21 cellular contexts compared by ENCODE assay signal in the genomic region with DNA sequence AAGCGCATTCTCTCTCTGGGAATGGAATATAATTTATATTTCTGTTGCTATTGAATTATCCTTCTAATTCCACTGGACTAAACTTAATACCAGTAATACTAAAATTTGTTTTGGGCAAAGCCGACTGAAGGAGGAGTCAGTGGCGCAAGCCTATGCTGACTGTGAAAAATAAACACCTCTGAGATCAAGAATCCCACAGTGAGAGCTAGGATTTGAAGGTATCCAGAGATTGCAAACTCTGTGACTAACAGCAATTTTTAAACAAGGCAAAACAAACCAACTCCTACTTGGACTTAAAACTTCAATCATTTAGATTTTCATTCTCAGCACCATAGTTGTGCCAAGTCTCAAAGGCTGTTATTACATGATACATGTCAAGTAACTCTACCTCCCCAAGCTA.
"Had no signal": no experiment of that assay in that cellular context is flagged by ENCODE, and none has a peak within 500 bp of the region (broad histone marks: within the 10 kb centered on the region; RNA-seq: fewer than 3 reads in every experiment).

No MANE protein-coding gene starts in this region.

- ATAC-seq: left lobe of liver; natural killer cell treated with Interleukin-12 subunit alpha and Interleukin-12 subunit beta and Interleukin-15 and Interleukin-18, amount 100 ng/mL, for 72 hours; right cardiac atrium; stimulated activated memory B cell treated with anti-CD40 and anti-IgM and Interleukin-4, amounts not matched to agents 10 μg/mL and 1 μg/mL and 100 μg/mL, for 72 hours; stimulated activated naive CD8-positive, alpha-beta T cell treated with anti-CD3 and anti-CD28 coated beads, Interleukin-15, Interleukin-2, amounts not matched to agents 100 U/mL and 50 U/mL, for 24 hours; upper lobe of right lung had no signal

- H3K27ac ChIP-seq: dorsolateral prefrontal cortex, prostate gland, skin epidermis, spleen, testis, tibial artery, upper lobe of right lung had no signal

- H3K36me3 ChIP-seq: prostate gland, spleen, upper lobe of right lung, uterus had no signal

- H3K9me3 ChIP-seq: prostate gland, spleen, testis, tibial artery, upper lobe of right lung, uterus had no signal

- H3K27me3 ChIP-seq: dorsolateral prefrontal cortex, spleen, testis, tibial artery, upper lobe of right lung, uterus had no signal

- H3K4me1 ChIP-seq: prostate gland, testis, tibial artery, upper lobe of right lung had no signal

- DNase-seq: dorsolateral prefrontal cortex; effector CD4-positive, alpha-beta T cell; foreskin melanocyte; hypothalamus; kidney; naive B cell; right cardiac atrium; spleen; stimulated activated CD4-positive, alpha-beta T cell treated with anti-CD3 and anti-CD28 coated beads, Interleukin-4, amount 100 ng/mL, for 4 hours; stimulated activated naive CD8-positive, alpha-beta T cell treated with anti-CD3 and anti-CD28 coated beads, Interleukin-15, Interleukin-2, amounts not matched to agents 100 U/mL and 50 U/mL, for 24 hours; substantia nigra; testis; tibial artery; upper lobe of right lung; uterus had no signal

- H3K4me3 ChIP-seq: dorsolateral prefrontal cortex, lung, prostate gland, skin epidermis, spleen, testis, tibial artery, upper lobe of right lung, uterus had no signal
